11 cellular contexts compared by ENCODE assay signal in the genomic region with DNA sequence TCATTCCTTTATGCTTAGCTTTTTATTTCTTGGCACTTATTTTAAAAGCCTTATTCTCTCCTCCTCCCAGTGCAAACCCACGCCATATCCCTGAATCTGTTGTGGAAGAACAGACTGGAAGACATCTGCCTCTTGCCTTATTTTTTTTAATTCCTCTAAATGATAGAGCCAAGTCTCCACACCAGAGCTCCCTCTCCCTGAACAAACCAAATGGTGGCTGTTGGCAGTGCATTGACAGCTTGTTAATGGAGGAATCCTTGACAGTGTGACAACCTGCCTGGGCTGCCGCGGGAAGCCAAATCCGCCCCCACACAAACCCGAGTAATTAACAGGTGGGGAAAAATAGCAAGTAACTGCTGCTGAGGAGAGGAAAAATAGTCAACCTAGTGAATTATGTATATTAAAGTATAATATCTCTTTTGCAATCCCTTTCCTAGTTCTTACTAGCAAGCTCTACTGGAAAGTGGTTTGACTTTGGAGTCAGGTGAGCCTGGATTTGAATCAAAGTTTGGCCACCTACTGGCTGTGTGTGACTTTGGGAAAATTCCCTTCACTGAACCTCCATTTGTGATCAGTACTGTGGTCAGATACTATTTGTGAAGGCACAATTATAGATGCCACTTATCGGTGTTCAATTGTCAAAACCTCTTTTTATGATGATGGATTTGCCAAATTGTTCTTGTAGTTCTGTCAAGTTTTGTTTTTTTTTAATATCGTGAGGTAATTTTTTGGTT.
DNase-seq lines count a peak whose midpoint lies in the region; ATAC-seq, FAIRE-seq and TF ChIP-seq lines count a peak whose summit lies in the region.
"Had no signal": no experiment of that assay in that cellular context is flagged by ENCODE, and none has a peak within 500 bp of the region (broad histone marks: within the 10 kb centered on the region; RNA-seq: fewer than 3 reads in every experiment).

No MANE protein-coding gene starts in this region.

- H3K27me3 ChIP-seq in A673 (replicated peaks; ENCODE audit: insufficient read depth, low read depth, low read length, poor library complexity) (no peaks in the 10 kb centered on the region), H1 (replicated peaks in 1 of 4; ENCODE audit: control insufficient read depth in 3 of 4, extremely low read depth in 1 of 4, insufficient read depth in 3 of 4, low read length in 3 of 4) (no peaks in the 10 kb centered on the region; a peak in 1 of 7 replicates)

- H3K9me3 ChIP-seq in A673 (ENCODE audit: low read depth, low read length, poor library complexity, severe bottlenecking) (peaks cover 2% of the 10 kb centered on the region), H1 (ENCODE audit: insufficient read depth in 2 of 2, low read depth in 1 of 2, low read length in 1 of 2) (no peaks in the 10 kb centered on the region), mucosa of descending colon (no peaks in the 10 kb centered on the region), T-helper 17 cell (ENCODE audit: control insufficient read depth, low read length, poor library complexity, severe bottlenecking) (no peaks in the 10 kb centered on the region)

- H3K23ac ChIP-seq in H1 (ENCODE audit: insufficient read length), result no peak overlapping the region

- no peaks in the 10 kb centered on the region for H3K79me2 ChIP-seq in H1 (ENCODE audit: control insufficient read depth in 1 of 2, insufficient read depth in 2 of 2, low read length in 2 of 2)

- H3K27ac ChIP-seq in A673 (ENCODE audit: low read depth, low read length, poor library complexity, severe bottlenecking) (no peak overlapping the region), H1 (ENCODE audit: low read depth, low read length) (no peak overlapping the region)

- H3K79me1 ChIP-seq in H1 (ENCODE audit: low read depth, low read length), result no peaks in the 10 kb centered on the region

- H3K23me2 ChIP-seq in H1 (ENCODE audit: low read depth, low read length), result no peaks in the 10 kb centered on the region

- no peak for TF ChIP-seq EP300 in H1 (IDR thresholded peaks at IDR 0.05; ENCODE audit: borderline replicate concordance in 1 of 2, low read depth in 2 of 2, low read length in 2 of 2)

- H3K36me3 Mint-ChIP-seq in T-helper 17 cell (ENCODE audit: low read depth), result no peaks in the 10 kb centered on the region

- peaks cover 3% of the 10 kb centered on the region for H3K4me1 ChIP-seq in A673 (ENCODE audit: insufficient read depth, low read length, poor library complexity, severe bottlenecking)
- H3K4me1 ChIP-seq in H1 (replicated peaks in 1 of 4; ENCODE audit: control insufficient read depth in 3 of 4, insufficient read depth in 4 of 4, low read length in 3 of 4), result no peaks in the 10 kb centered on the region; a peak in 1 of 7 replicates
- H3K4me1 ChIP-seq in mucosa of descending colon (ENCODE audit: low read depth), result no peaks in the 10 kb centered on the region

- H3K4me2 ChIP-seq in H1 (ENCODE audit: insufficient read depth in 1 of 2, low read depth in 2 of 2, low read length in 2 of 2), result no peak overlapping the region

- no peak overlapping the region for H3K27ac Mint-ChIP-seq in T-helper 17 cell

- no peak overlapping the region for H3K4me3 Mint-ChIP-seq in T-helper 17 cell

- H3K9ac ChIP-seq in H1 (replicated peaks in 1 of 4; ENCODE audit: extremely low read depth in 1 of 4, low read depth in 3 of 4, low read length in 3 of 4), result no peak overlapping the region

- no peak for TF ChIP-seq POLR2A in H1 (IDR thresholded peaks at IDR 0.05; ENCODE audit: control extremely low read depth in 1 of 2, low read depth in 2 of 2, low read length in 2 of 2)

- CTCF ChIA-PET in A673 (lab: Charles Lee) (interaction anchor here (0.6 kb wide), 1 partner anchor 26 kb away, joined by 3 read pairs; no protein-coding TSS in a partner anchor), H1 (lab: Charles Lee; ENCODE audit: partially characterized antibody) (interaction anchor here (0.8 to 3.2 kb wide), 15 partner anchors 10 to 504 kb away, joined by 3 to 20 read pairs (median 4); no protein-coding TSS in a partner anchor)

- DNase-seq in A673 (ENCODE audit: low spot score), result no peak
- DNase-seq in H1 (ENCODE audit: low read depth in 1 of 2, low spot score in 2 of 2), result no peak
- peak; percentile 68 for DNase-seq in middle frontal gyrus (ENCODE audit: extremely low spot score, low spot score)
- no peak for DNase-seq in activated T-cell treated with anti-CD3 and anti-CD28 coated beads for 4 hours
- DNase-seq in mucosa of descending colon, result no peak
- DNase-seq in T-helper 17 cell, result no peak
- DNase-seq: NCI-H1436 treated with DMSO at 0.1 percent for 48 hours; stimulated activated CD4-positive, alpha-beta T cell treated with anti-CD3 and anti-CD28 coated beads, Interleukin-15, amount 100 ng/mL, for 24 hours had no signal

- peak; percentile 42 for FAIRE-seq in H1 (lab: Jason Lieb, UNC)

- intact Hi-C loops in A673 (cut with micrococcal nuclease; ENCODE audit: unreplicated experiment), result no loop called here
- intact Hi-C loops in mucosa of descending colon (cut with DNase I, micrococcal nuclease), result no loop called here

- H3K56ac ChIP-seq in H1 (replicated peaks; ENCODE audit: insufficient read length, low read depth, low read length), result no peak overlapping the region

- H2AK5ac ChIP-seq in H1 (ENCODE audit: low read depth, low read length), result no peak overlapping the region

- no peaks in the 10 kb centered on the region for H3K27me3 Mint-ChIP-seq in T-helper 17 cell

- no TSS peak for BruUV-seq in A673 (replicated peaks; lab: Mats Ljungman, UMichigan)

- H3K18ac ChIP-seq in H1 (ENCODE audit: extremely low read depth, low read length), result no peak overlapping the region

- no peaks in the 10 kb centered on the region for H3K4me1 Mint-ChIP-seq in T-helper 17 cell

- no peak overlapping the region for H4K5ac ChIP-seq in H1 (ENCODE audit: insufficient read length, low read depth, low read length)

- no peak overlapping the region for H3K4me3 ChIP-seq in A673 (ENCODE audit: low read depth, low read length, poor library complexity, severe bottlenecking)
- no peak overlapping the region for H3K4me3 ChIP-seq in H1 (ENCODE audit: extremely low read depth in 1 of 4, insufficient read depth in 2 of 4, low read depth in 3 of 4, low read length in 4 of 4)
- no peak overlapping the region for H3K4me3 ChIP-seq in mucosa of descending colon

- TF ChIP-seq RAD21 in H1 (IDR thresholded peaks at IDR 0.05 in 1 of 2, conservative IDR thresholded peaks at IDR 0.05 in 1 of 2; ENCODE audit: low read depth in 2 of 2, low read length in 2 of 2), result peak in 1 of 2 experiments; percentile 36; a peak in 3 of 4 replicates

- no peaks in the 10 kb centered on the region for H4K20me1 ChIP-seq in H1 (replicated peaks in 1 of 2; ENCODE audit: control insufficient read depth in 1 of 2, insufficient read depth in 2 of 2, low read length in 2 of 2)

- no peak overlapping the region for H2AFZ ChIP-seq in H1 (ENCODE audit: low read length)

- no peak overlapping the region for H4K91ac ChIP-seq in H1 (replicated peaks; ENCODE audit: insufficient read length, low read length)

- H3K36me3 ChIP-seq in A673 (ENCODE audit: insufficient read depth, low read length, poor library complexity, severe bottlenecking), result no peaks in the 10 kb centered on the region
- H3K36me3 ChIP-seq in H1 (ENCODE audit: control insufficient read depth in 2 of 4, insufficient read depth in 4 of 4, low read length in 3 of 4), result no peaks in the 10 kb centered on the region
- H3K36me3 ChIP-seq in mucosa of descending colon (ENCODE audit: low read depth), result no peaks in the 10 kb centered on the region

- no peak overlapping the region for H3K4ac ChIP-seq in H1 (replicated peaks; ENCODE audit: insufficient read length, low read depth, low read length)

- ATAC-seq in GM21529 (IDR thresholded peaks at IDR 0.05; ENCODE audit: unreplicated experiment) (no peak), mucosa of descending colon (no peak), T-helper 17 cell (no peak)
- ATAC-seq: HCT116 had no signal

- TF ChIP-seq CTCF in A673 (conservative IDR thresholded peaks at IDR 0.05; ENCODE audit: low read depth, low read length) (0 out of 2 replicates have a peak, but pooled peaks have one; percentile 32), LNCAP (IDR thresholded peaks at IDR 0.05) (peak; percentile 49), H1 (IDR thresholded peaks at IDR 0.05; ENCODE audit: control extremely low read depth in 1 of 3, insufficient read depth in 1 of 3, low read depth in 1 of 3, low read length in 3 of 3) (peak in 2 of 3 experiments; percentile 21 to 44; a peak in 1 of 4 replicates), mucosa of descending colon (IDR thresholded peaks at IDR 0.05) (no peak)

- H4K8ac ChIP-seq in H1 (ENCODE audit: extremely low read depth, insufficient read depth, low read length), result no peak overlapping the region

- no peak overlapping the region for H2BK15ac ChIP-seq in H1 (ENCODE audit: low read length)

- 84% methylated on average over 7 of the region's 7 CpGs; no CpG with 5 or more reads in 1 of the 2 experiments for WGBS in H1 (ENCODE audit: extremely low coverage in 1 of 2, insufficient coverage in 1 of 2, insufficient read length in 1 of 2, insufficient replicate concordance in 2 of 2, low coverage in 1 of 2, low lambda C conversion rate in 2 of 2, missing lambda C conversion rate in 1 of 2), 2 experiments

- POLR2A ChIA-PET in A673 (lab: Charles Lee; ENCODE audit: low non-redundant PET) (no interaction called here), H1 (lab: Charles Lee; ENCODE audit: partially characterized antibody) (no interaction called here)

- H3K14ac ChIP-seq in H1 (ENCODE audit: insufficient read length), result no peak overlapping the region

- no peak overlapping the region for H2BK120ac ChIP-seq in H1 (replicated peaks; ENCODE audit: low read depth, low read length)

- H2BK20ac ChIP-seq in H1 (ENCODE audit: low read length), result no peak overlapping the region

- no peak overlapping the region for H2BK5ac ChIP-seq in H1 (ENCODE audit: low read depth, low read length)

- no peak overlapping the region for H2BK12ac ChIP-seq in H1 (ENCODE audit: low read depth, low read length)

TF ChIP-seq in H1, 55 proteins besides CTCF, POLR2A, EP300 and RAD21 (continues in another document):
- TF ChIP-seq SRF (IDR thresholded peaks at IDR 0.05; ENCODE audit: low read depth, low read length) (no peak), BACH1 (IDR thresholded peaks at IDR 0.05; ENCODE audit: low read length) (no peak), KDM5A (IDR thresholded peaks at IDR 0.05; ENCODE audit: low read length) (no peak), CREB1 (IDR thresholded peaks at IDR 0.05) (no peak), ASH2L (IDR thresholded peaks at IDR 0.05; ENCODE audit: low read length) (no peak)
- TF ChIP-seq, protein P1, sequence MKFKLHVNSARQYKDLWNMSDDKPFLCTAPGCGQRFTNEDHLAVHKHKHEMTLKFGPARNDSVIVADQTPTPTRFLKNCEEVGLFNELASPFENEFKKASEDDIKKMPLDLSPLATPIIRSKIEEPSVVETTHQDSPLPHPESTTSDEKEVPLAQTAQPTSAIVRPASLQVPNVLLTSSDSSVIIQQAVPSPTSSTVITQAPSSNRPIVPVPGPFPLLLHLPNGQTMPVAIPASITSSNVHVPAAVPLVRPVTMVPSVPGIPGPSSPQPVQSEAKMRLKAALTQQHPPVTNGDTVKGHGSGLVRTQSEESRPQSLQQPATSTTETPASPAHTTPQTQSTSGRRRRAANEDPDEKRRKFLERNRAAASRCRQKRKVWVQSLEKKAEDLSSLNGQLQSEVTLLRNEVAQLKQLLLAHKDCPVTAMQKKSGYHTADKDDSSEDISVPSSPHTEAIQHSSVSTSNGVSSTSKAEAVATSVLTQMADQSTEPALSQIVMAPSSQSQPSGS (IDR thresholded peaks at IDR 0.05; ENCODE audit: low read length), result no peak
